ENCODE assay signal across 2 cellular contexts in the genomic region with DNA sequence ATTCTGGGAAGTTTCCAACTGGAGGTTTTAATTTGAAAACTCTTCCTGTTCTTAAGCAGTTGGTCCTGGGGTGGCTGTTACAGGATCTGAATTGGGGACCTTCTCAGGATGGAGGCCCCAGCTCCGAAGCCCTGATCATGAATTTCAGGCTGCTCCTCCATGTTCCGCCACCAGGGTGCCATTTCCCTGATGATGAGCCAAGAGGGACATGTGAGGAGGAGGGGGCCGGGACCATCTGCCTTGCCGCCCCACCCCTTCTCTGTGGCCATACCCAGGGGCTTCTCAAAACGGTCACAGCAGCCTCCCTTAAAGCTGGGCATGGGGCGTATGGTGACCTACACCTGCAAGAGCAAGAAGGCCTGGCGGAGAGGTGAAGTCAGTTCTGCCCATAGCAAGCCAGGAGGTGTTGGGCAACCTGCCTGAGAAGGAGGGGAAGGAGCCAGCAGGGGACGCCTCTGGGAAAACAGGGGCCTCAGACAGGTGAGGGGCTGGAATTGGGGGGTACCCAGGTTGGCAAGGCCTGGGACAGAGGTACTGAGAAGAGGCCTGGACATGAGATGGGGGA.
TF ChIP-seq lines count a peak whose summit lies in the region.

No MANE protein-coding gene starts in this region.

TF ChIP-seq in SK-N-SH, 30 proteins besides CTCF, POLR2A, EP300 and RAD21 (continued from another document):
- TF ChIP-seq, protein P1, sequence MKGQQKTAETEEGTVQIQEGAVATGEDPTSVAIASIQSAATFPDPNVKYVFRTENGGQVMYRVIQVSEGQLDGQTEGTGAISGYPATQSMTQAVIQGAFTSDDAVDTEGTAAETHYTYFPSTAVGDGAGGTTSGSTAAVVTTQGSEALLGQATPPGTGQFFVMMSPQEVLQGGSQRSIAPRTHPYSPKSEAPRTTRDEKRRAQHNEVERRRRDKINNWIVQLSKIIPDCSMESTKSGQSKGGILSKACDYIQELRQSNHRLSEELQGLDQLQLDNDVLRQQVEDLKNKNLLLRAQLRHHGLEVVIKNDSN (IDR thresholded peaks at IDR 0.05; ENCODE audit: borderline replicate concordance, low read depth), result no peak
- TF ChIP-seq, protein P2, sequence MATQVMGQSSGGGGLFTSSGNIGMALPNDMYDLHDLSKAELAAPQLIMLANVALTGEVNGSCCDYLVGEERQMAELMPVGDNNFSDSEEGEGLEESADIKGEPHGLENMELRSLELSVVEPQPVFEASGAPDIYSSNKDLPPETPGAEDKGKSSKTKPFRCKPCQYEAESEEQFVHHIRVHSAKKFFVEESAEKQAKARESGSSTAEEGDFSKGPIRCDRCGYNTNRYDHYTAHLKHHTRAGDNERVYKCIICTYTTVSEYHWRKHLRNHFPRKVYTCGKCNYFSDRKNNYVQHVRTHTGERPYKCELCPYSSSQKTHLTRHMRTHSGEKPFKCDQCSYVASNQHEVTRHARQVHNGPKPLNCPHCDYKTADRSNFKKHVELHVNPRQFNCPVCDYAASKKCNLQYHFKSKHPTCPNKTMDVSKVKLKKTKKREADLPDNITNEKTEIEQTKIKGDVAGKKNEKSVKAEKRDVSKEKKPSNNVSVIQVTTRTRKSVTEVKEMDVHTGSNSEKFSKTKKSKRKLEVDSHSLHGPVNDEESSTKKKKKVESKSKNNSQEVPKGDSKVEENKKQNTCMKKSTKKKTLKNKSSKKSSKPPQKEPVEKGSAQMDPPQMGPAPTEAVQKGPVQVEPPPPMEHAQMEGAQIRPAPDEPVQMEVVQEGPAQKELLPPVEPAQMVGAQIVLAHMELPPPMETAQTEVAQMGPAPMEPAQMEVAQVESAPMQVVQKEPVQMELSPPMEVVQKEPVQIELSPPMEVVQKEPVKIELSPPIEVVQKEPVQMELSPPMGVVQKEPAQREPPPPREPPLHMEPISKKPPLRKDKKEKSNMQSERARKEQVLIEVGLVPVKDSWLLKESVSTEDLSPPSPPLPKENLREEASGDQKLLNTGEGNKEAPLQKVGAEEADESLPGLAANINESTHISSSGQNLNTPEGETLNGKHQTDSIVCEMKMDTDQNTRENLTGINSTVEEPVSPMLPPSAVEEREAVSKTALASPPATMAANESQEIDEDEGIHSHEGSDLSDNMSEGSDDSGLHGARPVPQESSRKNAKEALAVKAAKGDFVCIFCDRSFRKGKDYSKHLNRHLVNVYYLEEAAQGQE (IDR thresholded peaks at IDR 0.05; ENCODE audit: low read depth, low read length), result no peak
- TF ChIP-seq NFIC (IDR thresholded peaks at IDR 0.05; ENCODE audit: borderline replicate concordance) (no peak), TEAD4 (IDR thresholded peaks at IDR 0.05; ENCODE audit: borderline replicate concordance, insufficient read depth) (no peak), GATA2 (CRISPR knock-in tag; IDR thresholded peaks at IDR 0.05) (no peak), SIN3A (IDR thresholded peaks at IDR 0.05; ENCODE audit: borderline replicate concordance, low read depth, low read length) (no peak)
- TF ChIP-seq, protein P3, sequence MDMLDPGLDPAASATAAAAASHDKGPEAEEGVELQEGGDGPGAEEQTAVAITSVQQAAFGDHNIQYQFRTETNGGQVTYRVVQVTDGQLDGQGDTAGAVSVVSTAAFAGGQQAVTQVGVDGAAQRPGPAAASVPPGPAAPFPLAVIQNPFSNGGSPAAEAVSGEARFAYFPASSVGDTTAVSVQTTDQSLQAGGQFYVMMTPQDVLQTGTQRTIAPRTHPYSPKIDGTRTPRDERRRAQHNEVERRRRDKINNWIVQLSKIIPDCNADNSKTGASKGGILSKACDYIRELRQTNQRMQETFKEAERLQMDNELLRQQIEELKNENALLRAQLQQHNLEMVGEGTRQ (IDR thresholded peaks at IDR 0.05; ENCODE audit: borderline replicate concordance, low read depth, low read length), result no peak

TF ChIP-seq in SK-N-SH treated with all-trans-retinoic acid at 6 μM for 48 hours, 23 proteins besides CTCF, POLR2A, EP300 and RAD21 (continued from another document):
- TF ChIP-seq, protein P4, sequence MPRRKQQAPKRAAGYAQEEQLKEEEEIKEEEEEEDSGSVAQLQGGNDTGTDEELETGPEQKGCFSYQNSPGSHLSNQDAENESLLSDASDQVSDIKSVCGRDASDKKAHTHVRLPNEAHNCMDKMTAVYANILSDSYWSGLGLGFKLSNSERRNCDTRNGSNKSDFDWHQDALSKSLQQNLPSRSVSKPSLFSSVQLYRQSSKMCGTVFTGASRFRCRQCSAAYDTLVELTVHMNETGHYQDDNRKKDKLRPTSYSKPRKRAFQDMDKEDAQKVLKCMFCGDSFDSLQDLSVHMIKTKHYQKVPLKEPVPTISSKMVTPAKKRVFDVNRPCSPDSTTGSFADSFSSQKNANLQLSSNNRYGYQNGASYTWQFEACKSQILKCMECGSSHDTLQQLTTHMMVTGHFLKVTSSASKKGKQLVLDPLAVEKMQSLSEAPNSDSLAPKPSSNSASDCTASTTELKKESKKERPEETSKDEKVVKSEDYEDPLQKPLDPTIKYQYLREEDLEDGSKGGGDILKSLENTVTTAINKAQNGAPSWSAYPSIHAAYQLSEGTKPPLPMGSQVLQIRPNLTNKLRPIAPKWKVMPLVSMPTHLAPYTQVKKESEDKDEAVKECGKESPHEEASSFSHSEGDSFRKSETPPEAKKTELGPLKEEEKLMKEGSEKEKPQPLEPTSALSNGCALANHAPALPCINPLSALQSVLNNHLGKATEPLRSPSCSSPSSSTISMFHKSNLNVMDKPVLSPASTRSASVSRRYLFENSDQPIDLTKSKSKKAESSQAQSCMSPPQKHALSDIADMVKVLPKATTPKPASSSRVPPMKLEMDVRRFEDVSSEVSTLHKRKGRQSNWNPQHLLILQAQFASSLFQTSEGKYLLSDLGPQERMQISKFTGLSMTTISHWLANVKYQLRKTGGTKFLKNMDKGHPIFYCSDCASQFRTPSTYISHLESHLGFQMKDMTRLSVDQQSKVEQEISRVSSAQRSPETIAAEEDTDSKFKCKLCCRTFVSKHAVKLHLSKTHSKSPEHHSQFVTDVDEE (CRISPR knock-in tag; IDR thresholded peaks at IDR 0.05), result no peak
- TF ChIP-seq PPARA (CRISPR knock-in tag; IDR thresholded peaks at IDR 0.05; ENCODE audit: borderline replicate concordance) (no peak), GLIS3 (CRISPR knock-in tag; IDR thresholded peaks at IDR 0.05) (no peak), ZC3H10 (CRISPR knock-in tag; IDR thresholded peaks at IDR 0.05) (no peak), ZNF565 (CRISPR knock-in tag; conservative IDR thresholded peaks at IDR 0.05; ENCODE audit: low read depth) (no peak), RARB (CRISPR knock-in tag; IDR thresholded peaks at IDR 0.05) (no peak), ZNF8 (CRISPR knock-in tag; IDR thresholded peaks at IDR 0.05) (no peak), BACH2 (CRISPR knock-in tag; IDR thresholded peaks at IDR 0.05; ENCODE audit: borderline replicate concordance) (no peak), TCF4 (CRISPR knock-in tag; IDR thresholded peaks at IDR 0.05; ENCODE audit: borderline replicate concordance) (no peak), ZFP30 (CRISPR knock-in tag; IDR thresholded peaks at IDR 0.05) (no peak), SNAI2 (CRISPR knock-in tag; IDR thresholded peaks at IDR 0.05) (no peak), TOX (CRISPR knock-in tag; IDR thresholded peaks at IDR 0.05; ENCODE audit: borderline replicate concordance) (no peak), ZNF70 (CRISPR knock-in tag; IDR thresholded peaks at IDR 0.05) (no peak), OSR1 (CRISPR knock-in tag; IDR thresholded peaks at IDR 0.05) (no peak)
- TF ChIP-seq, protein P5, sequence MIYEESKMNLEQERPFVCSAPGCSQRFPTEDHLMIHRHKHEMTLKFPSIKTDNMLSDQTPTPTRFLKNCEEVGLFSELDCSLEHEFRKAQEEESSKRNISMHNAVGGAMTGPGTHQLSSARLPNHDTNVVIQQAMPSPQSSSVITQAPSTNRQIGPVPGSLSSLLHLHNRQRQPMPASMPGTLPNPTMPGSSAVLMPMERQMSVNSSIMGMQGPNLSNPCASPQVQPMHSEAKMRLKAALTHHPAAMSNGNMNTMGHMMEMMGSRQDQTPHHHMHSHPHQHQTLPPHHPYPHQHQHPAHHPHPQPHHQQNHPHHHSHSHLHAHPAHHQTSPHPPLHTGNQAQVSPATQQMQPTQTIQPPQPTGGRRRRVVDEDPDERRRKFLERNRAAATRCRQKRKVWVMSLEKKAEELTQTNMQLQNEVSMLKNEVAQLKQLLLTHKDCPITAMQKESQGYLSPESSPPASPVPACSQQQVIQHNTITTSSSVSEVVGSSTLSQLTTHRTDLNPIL (CRISPR knock-in tag; IDR thresholded peaks at IDR 0.05; ENCODE audit: low read depth), result no peak
- TF ChIP-seq, protein P6, sequence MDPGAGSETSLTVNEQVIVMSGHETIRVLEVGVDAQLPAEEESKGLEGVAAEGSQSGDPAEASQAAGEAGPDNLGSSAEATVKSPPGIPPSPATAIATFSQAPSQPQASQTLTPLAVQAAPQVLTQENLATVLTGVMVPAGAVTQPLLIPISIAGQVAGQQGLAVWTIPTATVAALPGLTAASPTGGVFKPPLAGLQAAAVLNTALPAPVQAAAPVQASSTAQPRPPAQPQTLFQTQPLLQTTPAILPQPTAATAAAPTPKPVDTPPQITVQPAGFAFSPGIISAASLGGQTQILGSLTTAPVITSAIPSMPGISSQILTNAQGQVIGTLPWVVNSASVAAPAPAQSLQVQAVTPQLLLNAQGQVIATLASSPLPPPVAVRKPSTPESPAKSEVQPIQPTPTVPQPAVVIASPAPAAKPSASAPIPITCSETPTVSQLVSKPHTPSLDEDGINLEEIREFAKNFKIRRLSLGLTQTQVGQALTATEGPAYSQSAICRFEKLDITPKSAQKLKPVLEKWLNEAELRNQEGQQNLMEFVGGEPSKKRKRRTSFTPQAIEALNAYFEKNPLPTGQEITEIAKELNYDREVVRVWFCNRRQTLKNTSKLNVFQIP (CRISPR knock-in tag; IDR thresholded peaks at IDR 0.05; ENCODE audit: borderline replicate concordance, low read depth), result no peak
